ENCODE assay signal across 1 cellular context in the genomic region with DNA sequence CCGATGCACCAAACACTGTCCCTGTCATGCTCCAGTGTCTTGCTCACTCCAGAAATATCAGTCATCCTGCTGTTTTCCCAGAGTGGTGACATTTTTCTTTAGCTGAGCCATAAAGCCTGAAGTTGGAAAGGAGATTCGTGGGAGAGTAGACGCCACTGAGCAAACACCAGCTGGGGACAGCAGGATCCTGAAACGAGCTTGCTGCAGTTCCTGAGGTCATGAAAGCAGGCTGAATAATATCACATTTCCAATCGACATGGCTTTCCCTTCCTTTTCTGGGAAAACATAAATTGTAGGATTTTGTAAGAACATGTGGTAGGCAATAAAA.
A peak's percentile ranks its signal among the peaks of the same experiment; 100 is the strongest.
TF ChIP-seq lines count a peak whose summit lies in the region.

No MANE protein-coding gene starts in this region.

TF ChIP-seq in neural cell, 6 proteins besides CTCF, POLR2A, EP300 and RAD21:
- TF ChIP-seq, protein P1, sequence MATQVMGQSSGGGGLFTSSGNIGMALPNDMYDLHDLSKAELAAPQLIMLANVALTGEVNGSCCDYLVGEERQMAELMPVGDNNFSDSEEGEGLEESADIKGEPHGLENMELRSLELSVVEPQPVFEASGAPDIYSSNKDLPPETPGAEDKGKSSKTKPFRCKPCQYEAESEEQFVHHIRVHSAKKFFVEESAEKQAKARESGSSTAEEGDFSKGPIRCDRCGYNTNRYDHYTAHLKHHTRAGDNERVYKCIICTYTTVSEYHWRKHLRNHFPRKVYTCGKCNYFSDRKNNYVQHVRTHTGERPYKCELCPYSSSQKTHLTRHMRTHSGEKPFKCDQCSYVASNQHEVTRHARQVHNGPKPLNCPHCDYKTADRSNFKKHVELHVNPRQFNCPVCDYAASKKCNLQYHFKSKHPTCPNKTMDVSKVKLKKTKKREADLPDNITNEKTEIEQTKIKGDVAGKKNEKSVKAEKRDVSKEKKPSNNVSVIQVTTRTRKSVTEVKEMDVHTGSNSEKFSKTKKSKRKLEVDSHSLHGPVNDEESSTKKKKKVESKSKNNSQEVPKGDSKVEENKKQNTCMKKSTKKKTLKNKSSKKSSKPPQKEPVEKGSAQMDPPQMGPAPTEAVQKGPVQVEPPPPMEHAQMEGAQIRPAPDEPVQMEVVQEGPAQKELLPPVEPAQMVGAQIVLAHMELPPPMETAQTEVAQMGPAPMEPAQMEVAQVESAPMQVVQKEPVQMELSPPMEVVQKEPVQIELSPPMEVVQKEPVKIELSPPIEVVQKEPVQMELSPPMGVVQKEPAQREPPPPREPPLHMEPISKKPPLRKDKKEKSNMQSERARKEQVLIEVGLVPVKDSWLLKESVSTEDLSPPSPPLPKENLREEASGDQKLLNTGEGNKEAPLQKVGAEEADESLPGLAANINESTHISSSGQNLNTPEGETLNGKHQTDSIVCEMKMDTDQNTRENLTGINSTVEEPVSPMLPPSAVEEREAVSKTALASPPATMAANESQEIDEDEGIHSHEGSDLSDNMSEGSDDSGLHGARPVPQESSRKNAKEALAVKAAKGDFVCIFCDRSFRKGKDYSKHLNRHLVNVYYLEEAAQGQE (IDR thresholded peaks at IDR 0.05; ENCODE audit: borderline replicate concordance), result peak; percentile 18
- TF ChIP-seq SMC3 (conservative IDR thresholded peaks at IDR 0.05; ENCODE audit: poor library complexity), result no peak
